Comparison of ENCODE assay signal across 30 cellular contexts in the genomic region with DNA sequence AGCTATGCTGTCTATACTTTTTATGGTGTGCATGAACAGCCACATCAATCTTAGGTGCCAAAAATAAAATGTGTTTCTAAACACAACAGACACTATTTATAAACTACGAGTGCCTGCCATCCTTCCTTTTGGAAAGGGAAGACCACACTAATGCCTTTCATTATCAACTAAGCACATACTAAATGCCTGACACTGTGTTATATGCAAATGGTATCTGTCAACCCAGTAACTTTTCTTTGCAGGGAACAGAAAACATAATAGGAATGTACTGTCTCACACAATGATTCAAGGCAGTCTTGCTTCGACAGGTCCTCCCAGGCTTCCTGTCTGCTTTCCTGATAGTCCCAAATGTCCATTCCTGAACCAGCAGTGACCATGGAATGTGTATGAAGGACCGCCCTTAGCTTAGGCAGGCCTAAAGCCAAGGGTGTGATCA. TPM values are rescaled to one million over a fixed set of nuclear protein-coding genes. Genes with fewer than 3 reads are reported as not detected.
DNase-seq lines count a peak whose midpoint lies in the region; ATAC-seq, FAIRE-seq and TF ChIP-seq lines count a peak whose summit lies in the region.
"Had no signal": no experiment of that assay in that cellular context is flagged by ENCODE, and none has a peak within 500 bp of the region (broad histone marks: within the 10 kb centered on the region; RNA-seq: fewer than 3 reads in every experiment).

No MANE protein-coding gene starts in this region.

- H3K27me3 ChIP-seq in astrocyte (ENCODE audit: insufficient read depth, low read length) = no peaks in the 10 kb centered on the region
- H3K27me3 ChIP-seq in keratinocyte (ENCODE audit: control insufficient read depth, extremely low read depth, insufficient read depth, low read length) = no peaks in the 10 kb centered on the region
- no peaks in the 10 kb centered on the region for H3K27me3 ChIP-seq in skeletal muscle tissue (ENCODE audit: control insufficient read depth in 3 of 3, insufficient read depth in 3 of 3, low read length in 3 of 3)
- no peaks in the 10 kb centered on the region for H3K27me3 ChIP-seq in GM23248 (replicated peaks; ENCODE audit: insufficient read depth)
- H3K27me3 ChIP-seq: sigmoid colon, tibial artery had no signal

- peaks cover 30% of the 10 kb centered on the region for H3K4me1 Mint-ChIP-seq in astrocyte (ENCODE audit: low read depth, unreplicated experiment)
- H3K4me1 Mint-ChIP-seq in T-helper 17 cell = no peaks in the 10 kb centered on the region
- H3K4me1 Mint-ChIP-seq: activated naive CD4-positive, alpha-beta T cell treated with anti-CD3 and anti-CD28 coated beads, Interleukin-2, amount 50 U/mL, for 24 hours; memory B cell had no signal

- ATAC-seq in Right ventricle myocardium superior (ENCODE audit: poor library complexity) (peak; percentile 82), T-helper 17 cell (no peak)
- ATAC-seq: effector memory CD8-positive, alpha-beta T cell; esophagus mucosa; Panc1 had no signal

- DNase-seq in astrocyte (ENCODE audit: low read depth) (peak; percentile 34), Right ventricle myocardium superior (no peak), keratinocyte (ENCODE audit: low read depth, low spot score) (peak; percentile 55), T-helper 17 cell (no peak), GM23248 (no peak), urothelium cell line (ENCODE audit: low spot score) (no peak)
- DNase-seq: activated CD4-positive, alpha-beta T cell treated with anti-CD3 and anti-CD28 coated beads for 48 hours; activated CD8-positive, alpha-beta memory T cell treated with anti-CD3 and anti-CD28 coated beads for 24 hours; amniotic stem cell; C1 segment of cervical spinal cord; COR-L47; effector memory CD8-positive, alpha-beta T cell; MV-4-11; NCI-H1436; NCI-H2081 treated with DMSO at 0.1 percent for 48 hours; NCI-H226; NCI-H526 treated with DMSO at 0.1 percent for 48 hours; sigmoid colon; stimulated activated CD4-positive, alpha-beta T cell treated with anti-CD3 and anti-CD28 coated beads, Interleukin-4, amount 100 ng/mL, for 4 hours; SW 1271; T1000; tibial artery; WERI-Rb-1 had no signal

- H3K27ac Mint-ChIP-seq in astrocyte (ENCODE audit: unreplicated experiment) (peak overlapping the region; percentile 70), T-helper 17 cell (no peak overlapping the region)
- H3K27ac Mint-ChIP-seq: activated naive CD4-positive, alpha-beta T cell treated with anti-CD3 and anti-CD28 coated beads, Interleukin-2, amount 50 U/mL, for 24 hours; effector memory CD8-positive, alpha-beta T cell; memory B cell had no signal

- in situ Hi-C loops in GM23248 (cut with MboI) = no loop called here

- no peaks in the 10 kb centered on the region for H4K20me1 ChIP-seq in astrocyte (ENCODE audit: insufficient read depth, low read length)
- no peaks in the 10 kb centered on the region for H4K20me1 ChIP-seq in keratinocyte (ENCODE audit: control insufficient read depth, extremely low read depth, insufficient read depth, low read length)
- no peaks in the 10 kb centered on the region for H4K20me1 ChIP-seq in GM23248 (ENCODE audit: insufficient read depth)

- H3K36me3 ChIP-seq in astrocyte (ENCODE audit: insufficient read depth, low read length) (peaks cover 4% of the 10 kb centered on the region), keratinocyte (ENCODE audit: control insufficient read depth in 2 of 2, extremely low read depth in 1 of 2, insufficient read depth in 2 of 2, low read length in 2 of 2) (peaks cover 3% of the 10 kb centered on the region in 2 experiments), skeletal muscle tissue (ENCODE audit: control insufficient read depth in 3 of 3, insufficient read depth in 3 of 3, low read length in 3 of 3) (no peaks in the 10 kb centered on the region), GM23248 (ENCODE audit: low read depth) (no peaks in the 10 kb centered on the region)
- H3K36me3 ChIP-seq: sigmoid colon had no signal

- peaks cover 15% of the 10 kb centered on the region for H3F3A ChIP-seq in GM23248 (ENCODE audit: insufficient read depth)

- dilution Hi-C loops in keratinocyte (cut with MboI; ENCODE audit: extremely low pct_ligation_motif_present, low sequenced_read_pairs) = no loop called here

- FAIRE-seq in astrocyte (lab: Jason Lieb, UNC) = no peak
- peak; percentile 98 for FAIRE-seq in keratinocyte (lab: Jason Lieb, UNC)
- FAIRE-seq in urothelium cell line (lab: Jason Lieb, UNC) = no peak
- FAIRE-seq: colon, G401.6 had no signal

- no peak overlapping the region for H3K4me3 ChIP-seq in astrocyte (ENCODE audit: insufficient read depth, low read depth, low read length)
- H3K4me3 ChIP-seq in keratinocyte (ENCODE audit: control insufficient read depth in 2 of 3, extremely low read depth in 1 of 3, insufficient read depth in 2 of 3, low read depth in 1 of 3, low read length in 3 of 3) = peak overlapping the region in 1 of 3 experiments; percentile 5
- peak overlapping the region in 2 of 3 donors; percentile 23 to 49 for H3K4me3 ChIP-seq in skeletal muscle tissue (ENCODE audit: low read length in 3 of 3)
- H3K4me3 ChIP-seq in GM23248 = no peak overlapping the region
- H3K4me3 ChIP-seq: sigmoid colon, tibial artery had no signal

- H3K27me3 Mint-ChIP-seq in astrocyte (ENCODE audit: low read depth, unreplicated experiment) (no peaks in the 10 kb centered on the region), T-helper 17 cell (no peaks in the 10 kb centered on the region)
- H3K27me3 Mint-ChIP-seq: activated naive CD4-positive, alpha-beta T cell treated with anti-CD3 and anti-CD28 coated beads, Interleukin-2, amount 50 U/mL, for 24 hours; effector memory CD8-positive, alpha-beta T cell had no signal

- H3K4me1 ChIP-seq in astrocyte (ENCODE audit: insufficient read depth, low read length) = peaks cover 25% of the 10 kb centered on the region
- peaks cover 41% of the 10 kb centered on the region for H3K4me1 ChIP-seq in keratinocyte (ENCODE audit: control insufficient read depth, extremely low read depth, insufficient read depth, low read length)
- H3K4me1 ChIP-seq in skeletal muscle tissue (ENCODE audit: control insufficient read depth in 3 of 3, insufficient read depth in 3 of 3, low read length in 3 of 3) = peaks cover 13 to 31% (median 23%) of the 10 kb centered on the region in 3 donors
- peaks cover 9% of the 10 kb centered on the region for H3K4me1 ChIP-seq in GM23248 (ENCODE audit: insufficient read depth)

- intact Hi-C loops in Right ventricle myocardium superior (cut with DNase I) = no loop called here

- TF ChIP-seq CTCF in astrocyte (IDR thresholded peaks at IDR 0.05; ENCODE audit: insufficient read depth, low read depth, low read length) = no peak
- no peak for TF ChIP-seq CTCF in keratinocyte (optimal IDR thresholded peaks at IDR 0.05 in 1 of 3, IDR thresholded peaks at IDR 0.05 in 1 of 3, conservative IDR thresholded peaks at IDR 0.05 in 1 of 3; ENCODE audit: extremely low read depth in 1 of 3, insufficient read depth in 2 of 3, low read length in 3 of 3)

- peaks cover 20% of the 10 kb centered on the region for H3K79me2 ChIP-seq in astrocyte (ENCODE audit: insufficient read depth, low read length)
- peaks cover 52% of the 10 kb centered on the region for H3K79me2 ChIP-seq in keratinocyte (ENCODE audit: control insufficient read depth, insufficient read depth, low read length)
- H3K79me2 ChIP-seq in GM23248 (ENCODE audit: insufficient read depth) = no peaks in the 10 kb centered on the region

- no peaks in the 10 kb centered on the region for H3K9me2 ChIP-seq in GM23248 (ENCODE audit: insufficient read depth)

- no peak overlapping the region for H3K4me3 Mint-ChIP-seq in astrocyte (ENCODE audit: unreplicated experiment)
- H3K4me3 Mint-ChIP-seq in T-helper 17 cell = no peak overlapping the region
- H3K4me3 Mint-ChIP-seq: activated naive CD4-positive, alpha-beta T cell treated with anti-CD3 and anti-CD28 coated beads, Interleukin-2, amount 50 U/mL, for 24 hours; effector memory CD8-positive, alpha-beta T cell; memory B cell had no signal

- H3K9me3 Mint-ChIP-seq in astrocyte (ENCODE audit: unreplicated experiment) = no peaks in the 10 kb centered on the region
- H3K9me3 Mint-ChIP-seq: activated naive CD4-positive, alpha-beta T cell treated with anti-CD3 and anti-CD28 coated beads, Interleukin-2, amount 50 U/mL, for 24 hours had no signal

- no peak overlapping the region for H3K27ac ChIP-seq in astrocyte (ENCODE audit: low read depth, low read length)
- peak overlapping the region; percentile 50 for H3K27ac ChIP-seq in keratinocyte (ENCODE audit: control insufficient read depth, insufficient read depth, low read length)
- peak overlapping the region; percentile 81 for H3K27ac ChIP-seq in skeletal muscle tissue (ENCODE audit: low read depth, low read length)
- no peak overlapping the region for H3K27ac ChIP-seq in GM23248
- H3K27ac ChIP-seq: sigmoid colon, tibial artery, WERI-Rb-1 had no signal

- no peak overlapping the region for H2AFZ ChIP-seq in astrocyte (ENCODE audit: low read depth, low read length)
- H2AFZ ChIP-seq in keratinocyte (ENCODE audit: control insufficient read depth, low read length) = no peak overlapping the region
- no peak overlapping the region for H2AFZ ChIP-seq in GM23248

- H3K36me3 Mint-ChIP-seq in astrocyte (ENCODE audit: low read depth, unreplicated experiment) = peaks cover 4% of the 10 kb centered on the region
- no peaks in the 10 kb centered on the region for H3K36me3 Mint-ChIP-seq in T-helper 17 cell (ENCODE audit: low read depth)
- H3K36me3 Mint-ChIP-seq: memory B cell had no signal

- H3K4me2 ChIP-seq in astrocyte (ENCODE audit: low read length) (no peak overlapping the region), keratinocyte (ENCODE audit: control insufficient read depth, extremely low read depth, insufficient read depth, low read depth, low read length) (peak overlapping the region; percentile 51), GM23248 (ENCODE audit: unreplicated experiment) (no peak overlapping the region)

- no peak overlapping the region for H3K9ac ChIP-seq in astrocyte (ENCODE audit: low read length)
- H3K9ac ChIP-seq in keratinocyte (ENCODE audit: control insufficient read depth, extremely low read depth, insufficient read depth, low read length) = no peak overlapping the region
- peak overlapping the region in 2 of 3 donors; percentile 0 to 48 for H3K9ac ChIP-seq in skeletal muscle tissue (ENCODE audit: low read depth in 1 of 3, low read length in 3 of 3)
- no peak overlapping the region for H3K9ac ChIP-seq in GM23248

- H3K9me3 ChIP-seq in astrocyte (ENCODE audit: insufficient read depth, low read depth, low read length) (no peaks in the 10 kb centered on the region), keratinocyte (ENCODE audit: control insufficient read depth, low read depth, low read length) (no peaks in the 10 kb centered on the region), skeletal muscle tissue (ENCODE audit: control insufficient read depth in 3 of 3, low read length in 3 of 3) (no peaks in the 10 kb centered on the region), T-helper 17 cell (ENCODE audit: control insufficient read depth, low read length, poor library complexity, severe bottlenecking) (no peaks in the 10 kb centered on the region), GM23248 (ENCODE audit: low read depth) (no peaks in the 10 kb centered on the region)
- H3K9me3 ChIP-seq: sigmoid colon, tibial artery had no signal

- 90 to 92% methylated on average over 3 of the region's 3 CpGs for WGBS in GM23248 (ENCODE audit: low coverage in 1 of 2, low lambda C conversion rate in 2 of 2, missing lambda C conversion rate in 2 of 2), 2 experiments

- peaks cover 2% of the 10 kb centered on the region for H3K9me1 ChIP-seq in keratinocyte (ENCODE audit: control insufficient read depth, extremely low read depth, insufficient read depth, low read length)

RNA-seq across cellular contexts. Expression of a gene that starts 43.8 kb away (rescaled TPM):
- total RNA-seq in astrocyte (27.3 TPM in 2 replicates), Right ventricle myocardium superior (34.3 TPM), skeletal muscle tissue (92.4 TPM), T-helper 17 cell (under 1 TPM; 0.16 to 0.35 TPM)
- polyA plus RNA-seq in keratinocyte (35.1 to 38.7 TPM (median 36.4 TPM) in 3 replicates), GM23248 (2016; fragmentation: Nextera tagmentation; extraction: Ambion mirVana) (1.1 and 1.2 TPM in 2 replicates)
- 17.7 TPM for polyA plus RNA-seq in keratinocyte (2011; ENCODE audit: low read depth)
- 15.6 and 24.3 TPM in 2 replicates for polyA plus RNA-seq in keratinocyte (2011; cell fraction: cytosol; rRNA removed)
- 61.9 and 72.5 TPM in 2 replicates for polyA plus RNA-seq in keratinocyte (2011; cell fraction: nucleus; rRNA removed)
- polyA plus RNA-seq in keratinocyte (2012; ENCODE audit: low replicate concordance) = 23.1 and 30.2 TPM in 2 replicates
- polyA minus RNA-seq in keratinocyte = 55.7 to 129 TPM (median 90.1 TPM) in 3 replicates
- polyA minus RNA-seq in keratinocyte (2011; cell fraction: cytosol; rRNA and poly(A)+ RNA removed) = 31.3 TPM
- 75.0 and 117 TPM in 2 replicates for polyA minus RNA-seq in keratinocyte (2011; cell fraction: nucleus; rRNA and poly(A)+ RNA removed)
- total RNA-seq in GM23248 (2014; rRNA removed; shearing (Covaris generic)) = 7.8 and 9.4 TPM in 2 replicates

Comparison
In these comparisons a context has a peak if more than half of its experiments do, and no peak if none do; other contexts are left out.
1. DNase-seq: peak in astrocyte (single experiment) and keratinocyte (single experiment); none in Right ventricle myocardium superior (single experiment), T-helper 17 cell (0 of 3), GM23248 (single experiment) and urothelium cell line (single experiment).
2. H3K27ac ChIP-seq: peak in keratinocyte (single experiment) and skeletal muscle tissue (single experiment); none in astrocyte (single experiment) and GM23248 (single experiment).
3. H3K4me3 ChIP-seq: peak in skeletal muscle tissue (2 of 3); none in astrocyte (single experiment) and GM23248 (single experiment).
4. H3K9ac ChIP-seq: peak in skeletal muscle tissue (2 of 3); none in astrocyte (single experiment), keratinocyte (single experiment) and GM23248 (single experiment).